9 cellular contexts compared by ENCODE assay signal in genomic region chr1:203287109-203287893, GRCh38. TPM values are rescaled to one million over a fixed set of nuclear protein-coding genes. Genes with fewer than 3 reads are reported as not detected.
DNase-seq lines count a peak whose midpoint lies in the region; ATAC-seq and TF ChIP-seq lines count a peak whose summit lies in the region.
"Had no signal": no experiment of that assay in that cellular context is flagged by ENCODE, and none has a peak within 500 bp of the region (broad histone marks: within the 10 kb centered on the region; RNA-seq: fewer than 3 reads in every experiment).

No MANE protein-coding gene starts in this region.

- H3K4me3 ChIP-seq in testis: no peak overlapping the region

- H3K4me1 Mint-ChIP-seq in activated B cell treated with CpG ODN at 0.5 μM for 24 hours (peaks cover 96% of the 10 kb centered on the region), natural killer cell (peaks cover 62% of the 10 kb centered on the region in 2 donors)

- CTCF ChIA-PET in activated B cell treated with CpG ODN at 0.5 μM for 24 hours (lab: Charles Lee): interaction anchor here (1.5 to 9.2 kb wide), 7 partner anchors 11 to 38 kb away, joined by 5 to 100 read pairs (median 16); partner anchors contain the start of gene BTG2

- TF ChIP-seq CTCF in activated B cell treated with CpG ODN at 0.5 μM for 24 hours (IDR thresholded peaks at IDR 0.05): no peak
- TF ChIP-seq CTCF in natural killer cell (IDR thresholded peaks at IDR 0.05): no peak
- TF ChIP-seq CTCF in testis (IDR thresholded peaks at IDR 0.05): no peak

- H3K27me3 ChIP-seq in testis: no peaks in the 10 kb centered on the region

- H3K9me3 Mint-ChIP-seq in activated B cell treated with CpG ODN at 0.5 μM for 24 hours (no peaks in the 10 kb centered on the region), natural killer cell (no peaks in the 10 kb centered on the region)

- DNase-seq in LHCN-M2 (ENCODE audit: low read depth): peak; percentile 90
- peak; percentile 87 for DNase-seq in activated B cell treated with CpG ODN at 0.5 μM for 24 hours
- peak; percentile 63 to 88 for DNase-seq in dermis microvascular lymphatic vessel endothelial cell (ENCODE audit: low read depth in 2 of 2)
- peak; percentile 75 for DNase-seq in natural killer cell
- peak; percentile 42 for DNase-seq in testis
- no peak for DNase-seq in cerebellum (ENCODE audit: low spot score)

- peak; percentile 24 for TF ChIP-seq POLR2A in GM10847 (IDR thresholded peaks at IDR 0.05; ENCODE audit: extremely low read depth, insufficient read length)
- TF ChIP-seq POLR2A in testis (IDR thresholded peaks at IDR 0.05): no peak

- H3K4me1 ChIP-seq in testis: peaks cover 45% of the 10 kb centered on the region

- peak overlapping the region; percentile 61 to 92 for H3K27ac ChIP-seq in testis

- ATAC-seq in GM21717 (IDR thresholded peaks at IDR 0.05; ENCODE audit: unreplicated experiment): peak; percentile 39
- ATAC-seq in activated B cell treated with CpG ODN at 0.5 μM for 24 hours (ENCODE audit: low read depth): peak; percentile 64
- peak; percentile 44 to 73 (median 62) for ATAC-seq in natural killer cell

- H3K27ac Mint-ChIP-seq in activated B cell treated with CpG ODN at 0.5 μM for 24 hours (peak overlapping the region; percentile 100), natural killer cell (peak overlapping the region; percentile 99)

- peaks cover 3% of the 10 kb centered on the region for H3K36me3 Mint-ChIP-seq in activated B cell treated with CpG ODN at 0.5 μM for 24 hours (ENCODE audit: low read depth)
- no peaks in the 10 kb centered on the region for H3K36me3 Mint-ChIP-seq in natural killer cell

- H3K9me3 ChIP-seq in testis: no peaks in the 10 kb centered on the region

- POLR2A ChIA-PET in activated B cell treated with CpG ODN at 0.5 μM for 24 hours (lab: Charles Lee): interaction anchor here (0.8 to 31.2 kb wide), 8 partner anchors 25 to 363 kb away, joined by 6 to 1942 read pairs (median 19); partner anchors contain the start of genes BTG2 and TMEM183A

- WGBS in testis, 2 donors: 67 to 77% methylated on average over 7 to 9 of the region's 9 CpGs

- no peaks in the 10 kb centered on the region for H3K36me3 ChIP-seq in testis (ENCODE audit: low read depth, missing control alignments)

- H3K4me3 Mint-ChIP-seq in activated B cell treated with CpG ODN at 0.5 μM for 24 hours (peak overlapping the region; percentile 73), natural killer cell (peak overlapping the region; percentile 81)

- intact Hi-C loops in activated B cell treated with CpG ODN at 0.5 μM for 24 hours (cut with micrococcal nuclease): loop anchor here (1.0 to 10.0 kb wide), 7 partner anchors 14 to 2000 kb away; partner anchors contain the start of genes PPP1R15B, ZBED6 and ZC3H11A
- intact Hi-C loops in natural killer cell (cut with micrococcal nuclease): loop anchor here (1.0 to 10.0 kb wide), 6 partner anchors 14 to 480 kb away; partner anchors contain the start of genes ATP2B4 and LAX1
- intact Hi-C loops in testis (cut with DNase I; ENCODE audit: low total_unique reads): no loop called here

- H3K27me3 Mint-ChIP-seq in activated B cell treated with CpG ODN at 0.5 μM for 24 hours (no peaks in the 10 kb centered on the region), natural killer cell (ENCODE audit: low read depth in 2 of 2) (no peaks in the 10 kb centered on the region)

RNA-seq across cellular contexts. Expression of gene BTG2, which starts 18.0 kb away (rescaled TPM):
- total RNA-seq in LHCN-M2 (2014; rRNA removed) (19.0 and 30.4 TPM in 2 replicates), activated B cell treated with CpG ODN at 0.5 μM for 24 hours (419 and 448 TPM in 2 replicates), dermis microvascular lymphatic vessel endothelial cell (22.5 and 23.5 TPM in 2 replicates), natural killer cell (1,000 to 10,000 TPM in 1 of 3 donors, 100 to 1,000 TPM in 2; 499 to 1,024 (median 851) TPM), testis (10 to 100 TPM; 14.5 to 23.8 TPM), cerebellum (17.4 TPM)
- polyA plus RNA-seq in LHCN-M2 (2012): 25.1 TPM
- polyA plus RNA-seq in testis (ENCODE audit: insufficient read depth, low read depth, low replicate concordance): 25.4 TPM

RNA-seq across cellular contexts. Expression of gene CHIT1, which starts 57.8 kb away (rescaled TPM):
- total RNA-seq in LHCN-M2 (2014; rRNA removed): 2.4 and 3.9 TPM in 2 replicates
- 3.3 TPM for polyA plus RNA-seq in LHCN-M2 (2012)
- total RNA-seq in activated B cell treated with CpG ODN at 0.5 μM for 24 hours: 6.5 and 6.6 TPM in 2 replicates
- total RNA-seq in dermis microvascular lymphatic vessel endothelial cell: not detected in 2 replicates
- total RNA-seq in natural killer cell: 1 to 10 TPM in 1 of 3 donors, under 1 TPM in 1, not detected in 1; 0.07 to 2.2 TPM
- total RNA-seq in testis: under 1 TPM; 0.08 to 0.62 TPM
- 9.9 TPM for polyA plus RNA-seq in testis (ENCODE audit: insufficient read depth, low read depth, low replicate concordance)
- 1.5 TPM for total RNA-seq in cerebellum
- total RNA-seq: M059J had no signal

Comparison
In these comparisons a context has a peak if more than half of its experiments do, and no peak if none do; other contexts are left out.
1. RNA of gene BTG2, which starts 18.0 kb away (total RNA-seq): 499 to 1,024 TPM in natural killer cell and 419 to 448 TPM in activated B cell treated with CpG ODN at 0.5 μM for 24 hours; 19.0 to 30.4 TPM in LHCN-M2, 14.5 to 23.8 TPM in testis, 22.5 to 23.5 TPM in dermis microvascular lymphatic vessel endothelial cell and 17.4 TPM in cerebellum (single experiment); every median in the first group is over 10 times any median in the second.
2. Peak in every context shown above with its lines, with median percentiles within 50 percentile points of each other: ATAC-seq.